10 cellular contexts compared by ENCODE assay signal in genomic region chr15:90558182-90558581, GRCh38. TPM values are rescaled to one million over a fixed set of nuclear protein-coding genes. Genes with fewer than 3 reads are reported as not detected.
DNase-seq lines count a peak whose midpoint lies in the region; ATAC-seq and TF ChIP-seq lines count a peak whose summit lies in the region.
"Had no signal": no experiment of that assay in that cellular context is flagged by ENCODE, and none has a peak within 500 bp of the region (broad histone marks: within the 10 kb centered on the region; RNA-seq: fewer than 3 reads in every experiment).

No MANE protein-coding gene starts in this region.

- TF ChIP-seq CTCF in body of pancreas (IDR thresholded peaks at IDR 0.05) (no peak), upper lobe of right lung (IDR thresholded peaks at IDR 0.05) (no peak)

- no peaks in the 10 kb centered on the region for H3K9me3 Mint-ChIP-seq in activated naive CD4-positive, alpha-beta T cell treated with anti-CD3 and anti-CD28 coated beads, Interleukin-2, amount 50 U/mL, for 24 hours
- H3K9me3 Mint-ChIP-seq: central memory CD8-positive, alpha-beta T cell had no signal

- H3K9me3 ChIP-seq in body of pancreas: no peaks in the 10 kb centered on the region
- no peaks in the 10 kb centered on the region for H3K9me3 ChIP-seq in upper lobe of right lung

- H3K36me3 Mint-ChIP-seq in activated naive CD4-positive, alpha-beta T cell treated with anti-CD3 and anti-CD28 coated beads, Interleukin-2, amount 50 U/mL, for 24 hours: peaks cover 19% of the 10 kb centered on the region

- WGBS in body of pancreas, 2 donors: 1 to 9% methylated on average over 4 of the region's 4 CpGs

- no peaks in the 10 kb centered on the region for H3K27me3 Mint-ChIP-seq in activated naive CD4-positive, alpha-beta T cell treated with anti-CD3 and anti-CD28 coated beads, Interleukin-2, amount 50 U/mL, for 24 hours
- H3K27me3 Mint-ChIP-seq: central memory CD8-positive, alpha-beta T cell had no signal

- peak overlapping the region; percentile 75 for H3K27ac Mint-ChIP-seq in activated naive CD4-positive, alpha-beta T cell treated with anti-CD3 and anti-CD28 coated beads, Interleukin-2, amount 50 U/mL, for 24 hours

- ATAC-seq in body of pancreas: peak; percentile 22
- ATAC-seq in upper lobe of right lung: peak; percentile 64
- ATAC-seq in HG02884 (IDR thresholded peaks at IDR 0.05; ENCODE audit: unreplicated experiment): no peak

- H3K27me3 ChIP-seq in body of pancreas (no peaks in the 10 kb centered on the region), upper lobe of right lung (no peaks in the 10 kb centered on the region)

- H3K4me1 Mint-ChIP-seq in activated naive CD4-positive, alpha-beta T cell treated with anti-CD3 and anti-CD28 coated beads, Interleukin-2, amount 50 U/mL, for 24 hours: peaks cover 91% of the 10 kb centered on the region

- H3K4me3 ChIP-seq in body of pancreas (no peak overlapping the region), upper lobe of right lung (no peak overlapping the region)

- intact Hi-C loops in body of pancreas (cut with DNase I) (no loop called here), upper lobe of right lung (cut with DNase I) (no loop called here)

- H3K36me3 ChIP-seq in body of pancreas (replicated peaks in 1 of 2; ENCODE audit: insufficient read depth in 1 of 2, low read depth in 2 of 2) (no peaks in the 10 kb centered on the region), upper lobe of right lung (no peaks in the 10 kb centered on the region)

- peak overlapping the region; percentile 47 for H3K4me3 Mint-ChIP-seq in activated naive CD4-positive, alpha-beta T cell treated with anti-CD3 and anti-CD28 coated beads, Interleukin-2, amount 50 U/mL, for 24 hours
- H3K4me3 Mint-ChIP-seq: central memory CD8-positive, alpha-beta T cell had no signal

- H3K27ac ChIP-seq in body of pancreas (peak overlapping the region; percentile 46 to 90 (median 74)), upper lobe of right lung (peak overlapping the region; percentile 75)

- TF ChIP-seq POLR2A in body of pancreas (IDR thresholded peaks at IDR 0.05): no peak

- DNase-seq in activated naive CD4-positive, alpha-beta T cell treated with Interleukin-2 at 50 U/mL for 16 hours: no peak
- DNase-seq in body of pancreas (peak in 3 of 4 donors; percentile 15 to 38 (median 29)), lung microvascular endothelial cell (ENCODE audit: low read depth in 2 of 2) (peak; percentile 2 to 20), upper lobe of right lung (no peak), NCI-H446 (lab: John Stamatoyannopoulos, UW) (no peak), GOT3 (lab: John Stamatoyannopoulos, UW) (no peak)
- DNase-seq: Calu3 had no signal

- peaks cover 64% of the 10 kb centered on the region for H3K4me1 ChIP-seq in body of pancreas
- H3K4me1 ChIP-seq in upper lobe of right lung: peaks cover 71% of the 10 kb centered on the region

RNA-seq across cellular contexts. Expression of gene CRTC3, which starts 28.5 kb away (rescaled TPM):
- total RNA-seq in body of pancreas (10 to 100 TPM; 10.5 to 13.0 TPM), lung microvascular endothelial cell (6.1 and 8.7 TPM in 2 replicates), upper lobe of right lung (49.0 TPM)

Comparison
In these comparisons a context has a peak if more than half of its experiments do, and no peak if none do; other contexts are left out.
1. DNase-seq: peak in body of pancreas (3 of 4) and lung microvascular endothelial cell (2 of 2); none in activated naive CD4-positive, alpha-beta T cell treated with Interleukin-2 at 50 U/mL for 16 hours (single experiment), upper lobe of right lung (single experiment), NCI-H446 (0 of 2) and GOT3 (single experiment).